In the genomic region with DNA sequence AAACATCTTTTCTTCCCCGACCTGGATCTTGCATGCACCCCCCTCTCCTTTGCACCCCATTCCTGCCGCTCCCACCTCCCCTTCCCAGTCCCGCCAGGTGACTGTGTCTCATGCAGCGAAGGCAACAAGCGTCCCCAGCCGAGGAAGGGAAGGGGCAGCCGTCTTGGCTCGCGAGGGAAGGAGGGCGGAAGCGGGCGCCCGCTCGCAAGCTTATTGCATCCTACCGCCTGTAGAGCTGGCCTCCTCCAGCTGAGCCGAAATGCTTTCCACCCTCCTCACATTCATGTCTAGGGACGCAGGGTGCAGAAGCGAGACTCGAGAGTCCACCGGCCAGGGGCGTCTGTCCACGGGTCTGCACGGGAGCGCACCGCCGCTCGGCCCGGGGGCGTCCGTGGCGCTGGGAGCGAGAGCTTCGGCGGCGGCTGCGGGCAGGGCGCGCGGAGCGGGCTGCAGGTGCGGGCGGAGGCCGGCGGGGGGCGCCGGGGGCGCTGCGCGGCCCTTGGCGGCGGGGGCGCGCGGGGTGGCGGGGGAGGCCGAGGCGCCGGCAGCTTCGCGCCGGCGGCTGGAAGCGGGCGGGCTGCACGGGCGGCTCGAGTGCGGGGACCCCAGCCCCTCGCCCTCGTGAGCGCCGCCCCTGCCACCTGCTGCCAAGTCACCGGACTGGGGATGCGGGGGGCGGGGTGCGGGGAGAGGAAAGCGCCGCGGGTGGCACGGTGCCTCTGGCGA, we compare ENCODE assay signal across 9 cellular contexts. TPM values are rescaled to one million over a fixed set of nuclear protein-coding genes. Genes with fewer than 3 reads are reported as not detected.
A peak's percentile ranks its signal among the peaks of the same experiment; 100 is the strongest.
DNase-seq lines count a peak whose midpoint lies in the region; ATAC-seq and TF ChIP-seq lines count a peak whose summit lies in the region.
"Had no signal": no experiment of that assay in that cellular context is flagged by ENCODE, and none has a peak within 500 bp of the region (broad histone marks: within the 10 kb centered on the region; RNA-seq: fewer than 3 reads in every experiment).

Gene KCNIP4 (minus strand): TSS at position 426 of the 726 bp plus-strand sequence.

- H3K36me3 ChIP-seq in ES-I3 (ENCODE audit: insufficient read depth, low read length) (no peaks in the 10 kb centered on the region), endodermal cell (ENCODE audit: control insufficient read depth, insufficient read depth, low read length) (no peaks in the 10 kb centered on the region), neuron (ENCODE audit: insufficient read depth, low read length) (no peaks in the 10 kb centered on the region)

- H3K9ac ChIP-seq in ES-I3 (ENCODE audit: low read depth, low read length) (peak within 1 kb of the TSS; percentile 65), endodermal cell (ENCODE audit: extremely low read depth, low read length, poor library complexity, severe bottlenecking) (peak within 1 kb of the TSS; percentile 11)

- peaks cover 58% of the 10 kb centered on the region for H3K27me3 ChIP-seq in endodermal cell (ENCODE audit: control insufficient read depth, insufficient read depth, low read length, poor library complexity, severe bottlenecking)
- peaks cover 37% of the 10 kb centered on the region for H3K27me3 ChIP-seq in neuron (ENCODE audit: insufficient read depth, low read length)

- H2AFZ ChIP-seq in neuron (ENCODE audit: low read depth, low read length): peak within 1 kb of the TSS; percentile 56

- H3K4me1 Mint-ChIP-seq in endodermal cell: peaks cover 5% of the 10 kb centered on the region
- H3K4me1 Mint-ChIP-seq in activated T-helper 17 cell treated with anti-CD3 and anti-CD28 coated beads, Interleukin-2, amount 50 U/mL, for 72 hours: peaks cover 4% of the 10 kb centered on the region

- 1% methylated on average over 81 of the region's 81 CpGs; no CpG with 5 or more reads in 1 of the 2 experiments for WGBS in endodermal cell (ENCODE audit: insufficient coverage in 1 of 2, insufficient read length in 1 of 2), 2 experiments

- H3K4me1 ChIP-seq in ES-I3 (ENCODE audit: insufficient read depth, low read length): no peaks in the 10 kb centered on the region
- H3K4me1 ChIP-seq in endodermal cell (ENCODE audit: control insufficient read depth, insufficient read depth, low read length): no peaks in the 10 kb centered on the region
- H3K4me1 ChIP-seq in neuron (ENCODE audit: insufficient read depth, low read length): no peaks in the 10 kb centered on the region

- H3K9me3 ChIP-seq in ES-I3 (ENCODE audit: control insufficient read depth, insufficient read depth, low read length) (no peaks in the 10 kb centered on the region), endodermal cell (ENCODE audit: control insufficient read depth, low read length) (no peaks in the 10 kb centered on the region), neuron (ENCODE audit: low read length) (no peaks in the 10 kb centered on the region)

- H3K27ac ChIP-seq in endodermal cell (ENCODE audit: low read depth, low read length): no peak within 1 kb of the TSS

- H3K27me3 Mint-ChIP-seq in endodermal cell (ENCODE audit: insufficient read depth): peaks cover 62% of the 10 kb centered on the region
- H3K27me3 Mint-ChIP-seq in activated T-helper 17 cell treated with anti-CD3 and anti-CD28 coated beads, Interleukin-2, amount 50 U/mL, for 72 hours: peaks cover 18% of the 10 kb centered on the region

- peak within 1 kb of the TSS; percentile 58 for H3K4me3 Mint-ChIP-seq in endodermal cell
- H3K4me3 Mint-ChIP-seq in activated T-helper 17 cell treated with anti-CD3 and anti-CD28 coated beads, Interleukin-2, amount 50 U/mL, for 72 hours: no peak within 1 kb of the TSS

- H3K4me3 ChIP-seq in endodermal cell (ENCODE audit: low read length) (peak within 1 kb of the TSS; percentile 80), neuron (ENCODE audit: low read length) (peak within 1 kb of the TSS; percentile 47)

- H3K36me3 Mint-ChIP-seq in endodermal cell (ENCODE audit: low read depth): no peaks in the 10 kb centered on the region
- no peaks in the 10 kb centered on the region for H3K36me3 Mint-ChIP-seq in activated T-helper 17 cell treated with anti-CD3 and anti-CD28 coated beads, Interleukin-2, amount 50 U/mL, for 72 hours (ENCODE audit: low read depth)

- H3K9me3 Mint-ChIP-seq in endodermal cell: no peaks in the 10 kb centered on the region
- H3K9me3 Mint-ChIP-seq in activated T-helper 17 cell treated with anti-CD3 and anti-CD28 coated beads, Interleukin-2, amount 50 U/mL, for 72 hours: peaks cover 16% of the 10 kb centered on the region

- no peak for ATAC-seq in HG03520 (IDR thresholded peaks at IDR 0.05; ENCODE audit: unreplicated experiment)
- ATAC-seq in GM18861 (IDR thresholded peaks at IDR 0.05; ENCODE audit: unreplicated experiment): no peak
- no peak for ATAC-seq in activated T-helper 17 cell treated with anti-CD3 and anti-CD28 coated beads, Interleukin-2, amount 50 U/mL, for 72 hours (replicated peaks)

- peak; percentile 40 for TF ChIP-seq CTCF in endodermal cell (conservative IDR thresholded peaks at IDR 0.05)

- H3K27ac Mint-ChIP-seq in endodermal cell: no peak within 1 kb of the TSS
- no peak within 1 kb of the TSS for H3K27ac Mint-ChIP-seq in activated T-helper 17 cell treated with anti-CD3 and anti-CD28 coated beads, Interleukin-2, amount 50 U/mL, for 72 hours

- DNase-seq in NCI-H1092 (lab: John Stamatoyannopoulos, UW): peak; percentile 20
- DNase-seq in endodermal cell: peak; percentile 86
- DNase-seq in Ammon's horn (ENCODE audit: low spot score): no peak

RNA-seq across cellular contexts. Expression of gene KCNIP4, which starts in this region (rescaled TPM):
- total RNA-seq in endodermal cell: not detected
- polyA plus RNA-seq in endodermal cell (2013, experiment 1 of 2): 0.36 TPM
- polyA plus RNA-seq in endodermal cell (2013, experiment 2 of 2): 0.58 TPM
- not detected for total RNA-seq in activated T-helper 17 cell treated with anti-CD3 and anti-CD28 coated beads, Interleukin-2, amount 50 U/mL, for 72 hours
- total RNA-seq: dermis microvascular lymphatic vessel endothelial cell had no signal

Comparison
In these comparisons a context has a peak if more than half of its experiments do, and no peak if none do; other contexts are left out.
1. Peak in DNase-seq, H3K4me3 ChIP-seq and H3K9ac ChIP-seq in endodermal cell; RNA of the gene not detected or under 1 TPM.